Comparison of ENCODE assay signal across 9 cellular contexts in the genomic region with DNA sequence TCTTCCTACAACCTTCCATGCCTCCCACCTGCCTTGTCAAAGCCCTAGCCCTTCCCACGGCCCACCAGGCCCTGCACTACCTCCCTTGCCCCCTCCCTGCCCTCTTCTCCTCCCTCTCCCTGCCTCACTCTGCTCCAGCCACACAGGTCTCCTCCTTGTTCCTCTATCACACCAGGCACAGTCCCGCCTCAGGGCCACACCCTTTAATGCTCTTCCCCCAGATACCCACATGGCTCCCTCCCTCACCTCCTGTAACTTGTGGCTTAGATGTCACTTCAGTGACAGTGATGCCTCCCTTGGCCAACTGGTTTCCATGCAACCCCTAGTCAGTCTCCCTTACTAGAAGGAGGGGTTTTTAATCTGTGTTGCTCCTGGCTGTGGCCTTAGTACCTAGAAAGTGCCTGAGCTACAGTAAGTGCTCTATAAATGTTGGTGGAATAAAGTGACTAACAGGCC. TPM values are rescaled to one million over a fixed set of nuclear protein-coding genes. Genes with fewer than 3 reads are reported as not detected.
A peak's percentile ranks its signal among the peaks of the same experiment; 100 is the strongest.
DNase-seq lines count a peak whose midpoint lies in the region; ATAC-seq and TF ChIP-seq lines count a peak whose summit lies in the region.
"Had no signal": no experiment of that assay in that cellular context is flagged by ENCODE, and none has a peak within 500 bp of the region (broad histone marks: within the 10 kb centered on the region; RNA-seq: fewer than 3 reads in every experiment).

No MANE protein-coding gene starts in this region.

- ATAC-seq in activated T-cell treated with anti-CD3 and anti-CD28 coated beads, Interleukin-2, amount 50 U/mL, for 4 hours, result no peak
- ATAC-seq in T-cell (replicated peaks in 1 of 4) (no peak), GM21423 (IDR thresholded peaks at IDR 0.05; ENCODE audit: unreplicated experiment) (no peak), GM18909 (IDR thresholded peaks at IDR 0.05; ENCODE audit: poor library complexity, unreplicated experiment) (no peak)
- no peak for ATAC-seq in stimulated activated naive B cell treated with anti-CD40 and anti-IgM and Interleukin-4, amounts not matched to agents 10 μg/mL and 1 μg/mL and 100 μg/mL, for 72 hours (replicated peaks)

- H3K4me3 Mint-ChIP-seq in activated T-cell treated with anti-CD3 and anti-CD28 coated beads, Interleukin-2, amount 50 U/mL, for 4 hours, result peak overlapping the region; percentile 77
- peak overlapping the region; percentile 56 to 99 (median 58) for H3K4me3 Mint-ChIP-seq in T-cell
- peak overlapping the region; percentile 93 to 99 for H3K4me3 Mint-ChIP-seq in stimulated activated naive B cell treated with anti-CD40 and anti-IgM and Interleukin-4, amounts not matched to agents 10 μg/mL and 1 μg/mL and 100 μg/mL, for 72 hours

- POLR2A ChIA-PET in T-cell (lab: Charles Lee), result no interaction called here

- H3K27ac Mint-ChIP-seq in T-cell, result peak overlapping the region; percentile 46 to 68
- peak overlapping the region; percentile 33 for H3K27ac Mint-ChIP-seq in stimulated activated naive B cell treated with anti-CD40 and anti-IgM and Interleukin-4, amounts not matched to agents 10 μg/mL and 1 μg/mL and 100 μg/mL, for 72 hours

- H3K9me3 Mint-ChIP-seq in activated T-cell treated with anti-CD3 and anti-CD28 coated beads, Interleukin-2, amount 50 U/mL, for 4 hours, result no peaks in the 10 kb centered on the region
- H3K9me3 Mint-ChIP-seq in T-cell, result no peaks in the 10 kb centered on the region
- no peaks in the 10 kb centered on the region for H3K9me3 Mint-ChIP-seq in stimulated activated naive B cell treated with anti-CD40 and anti-IgM and Interleukin-4, amounts not matched to agents 10 μg/mL and 1 μg/mL and 100 μg/mL, for 72 hours

- peaks cover 12% of the 10 kb centered on the region for H3K36me3 Mint-ChIP-seq in activated T-cell treated with anti-CD3 and anti-CD28 coated beads, Interleukin-2, amount 50 U/mL, for 4 hours (ENCODE audit: insufficient read depth)
- peaks cover 13% of the 10 kb centered on the region for H3K36me3 Mint-ChIP-seq in T-cell
- H3K36me3 Mint-ChIP-seq in stimulated activated naive B cell treated with anti-CD40 and anti-IgM and Interleukin-4, amounts not matched to agents 10 μg/mL and 1 μg/mL and 100 μg/mL, for 72 hours, result peaks cover 19 to 40% of the 10 kb centered on the region in 2 donors

- CTCF ChIA-PET in T-cell (lab: Charles Lee), result no interaction called here

- no peak for DNase-seq in activated T-cell treated with anti-CD3 and anti-CD28 coated beads, Interleukin-2, amount 50 U/mL, for 4 hours
- no peak for DNase-seq in activated T-cell treated with anti-CD3 and anti-CD28 coated beads, Interleukin-2, amount 50 U/mL, for 1 hour
- DNase-seq in T-cell, result no peak
- peak; percentile 76 to 85 for DNase-seq in erythroblast (lab: John Stamatoyannopoulos, UW)
- DNase-seq in stimulated activated naive B cell treated with anti-CD40 and anti-IgM and Interleukin-4, amounts not matched to agents 10 μg/mL and 1 μg/mL and 100 μg/mL, for 72 hours, result no peak
- no peak for DNase-seq in superior temporal gyrus (ENCODE audit: extremely low spot score)

- H3K27me3 Mint-ChIP-seq in activated T-cell treated with anti-CD3 and anti-CD28 coated beads, Interleukin-2, amount 50 U/mL, for 4 hours (ENCODE audit: low read depth), result no peaks in the 10 kb centered on the region
- no peaks in the 10 kb centered on the region for H3K27me3 Mint-ChIP-seq in T-cell
- H3K27me3 Mint-ChIP-seq in stimulated activated naive B cell treated with anti-CD40 and anti-IgM and Interleukin-4, amounts not matched to agents 10 μg/mL and 1 μg/mL and 100 μg/mL, for 72 hours, result peaks cover 0 to 6% of the 10 kb centered on the region in 2 donors

- peak; percentile 38 for TF ChIP-seq POLR2A in erythroblast (IDR thresholded peaks at IDR 0.05; ENCODE audit: low read length)

- H3K4me1 Mint-ChIP-seq in activated T-cell treated with anti-CD3 and anti-CD28 coated beads, Interleukin-2, amount 50 U/mL, for 4 hours (ENCODE audit: low read depth), result peaks cover 33% of the 10 kb centered on the region
- H3K4me1 Mint-ChIP-seq in T-cell, result peaks cover 26 to 34% (median 33%) of the 10 kb centered on the region in 3 donors
- H3K4me1 Mint-ChIP-seq in stimulated activated naive B cell treated with anti-CD40 and anti-IgM and Interleukin-4, amounts not matched to agents 10 μg/mL and 1 μg/mL and 100 μg/mL, for 72 hours, result peaks cover 23 to 64% of the 10 kb centered on the region in 2 donors

RNA-seq across cellular contexts. Expression of a gene that starts 1.3 kb away (rescaled TPM):
- 10 to 100 TPM; 42.9 to 48.2 (median 43.9) TPM for total RNA-seq in activated T-cell treated with anti-CD3 and anti-CD28 coated beads, Interleukin-2, amount 50 U/mL, for 4 hours
- 10 to 100 TPM; 19.9 to 35.7 (median 30.0) TPM for total RNA-seq in T-cell

RNA-seq across cellular contexts. Expression of a gene that starts 1.4 kb away (rescaled TPM):
- total RNA-seq in activated T-cell treated with anti-CD3 and anti-CD28 coated beads, Interleukin-2, amount 50 U/mL, for 4 hours, result under 1 TPM; 0.25 to 0.71 (median 0.26) TPM
- 1 to 10 TPM in 3 of 5 donors, under 1 TPM in 2; 0.79 to 2.2 (median 1.3) TPM for total RNA-seq in T-cell

RNA-seq across cellular contexts. Expression of a gene that starts 27.6 kb away (rescaled TPM):
- total RNA-seq in activated T-cell treated with anti-CD3 and anti-CD28 coated beads, Interleukin-2, amount 50 U/mL, for 4 hours, result under 1 TPM in 1 of 3 donors, not detected in 2; 0.08 TPM
- under 1 TPM in 1 of 5 donors, not detected in 4; 0.16 TPM for total RNA-seq in T-cell
- total RNA-seq: pulmonary artery endothelial cell had no signal

RNA-seq across cellular contexts. Expression of a gene that starts 48.2 kb away (rescaled TPM):
- 10 to 100 TPM in 1 of 3 donors, 1 to 10 TPM in 2; 6.3 to 26.2 (median 9.9) TPM for total RNA-seq in activated T-cell treated with anti-CD3 and anti-CD28 coated beads, Interleukin-2, amount 50 U/mL, for 4 hours
- total RNA-seq in T-cell, result under 1 TPM in 3 of 5 donors, not detected in 2; 0.38 to 0.92 (median 0.79) TPM

RNA-seq across cellular contexts. Expression of a gene that starts 57.2 kb away (rescaled TPM):
- total RNA-seq in activated T-cell treated with anti-CD3 and anti-CD28 coated beads, Interleukin-2, amount 50 U/mL, for 4 hours, result 100 to 1,000 TPM; 136 to 143 (median 139) TPM
- 100 to 1,000 TPM; 101 to 152 (median 141) TPM for total RNA-seq in T-cell

Comparison
In these comparisons a context has a peak if more than half of its experiments do, and no peak if none do; other contexts are left out.
1. DNase-seq: peak in erythroblast (2 of 2); none in activated T-cell treated with anti-CD3 and anti-CD28 coated beads, Interleukin-2, amount 50 U/mL, for 4 hours (single experiment), activated T-cell treated with anti-CD3 and anti-CD28 coated beads, Interleukin-2, amount 50 U/mL, for 1 hour (single experiment), T-cell (0 of 34), stimulated activated naive B cell treated with anti-CD40 and anti-IgM and Interleukin-4, amounts not matched to agents 10 μg/mL and 1 μg/mL and 100 μg/mL, for 72 hours (single experiment) and superior temporal gyrus (single experiment).
2. Peak in every context shown above with its lines, with median percentiles within 50 percentile points of each other: H3K4me3 Mint-ChIP-seq.